ENCODE assay signal across 24 cellular contexts in genomic region chr2:159584796-159585195, GRCh38.
"Had no signal": no experiment of that assay in that cellular context is flagged by ENCODE, and none has a peak within 500 bp of the region (broad histone marks: within the 10 kb centered on the region; RNA-seq: fewer than 3 reads in every experiment).

No MANE protein-coding gene starts in this region.

- H3K36me3 ChIP-seq: left lung, lower lobe of right lung, neural progenitor cell, right atrium auricular region, suprapubic skin had no signal

- DNase-seq: activated B cell treated with CpG ODN at 0.5 μM for 24 hours; activated CD4-positive, alpha-beta T cell treated with anti-CD3 and anti-CD28 coated beads, Interleukin-2, amount 50 U/mL, for 1 hour; activated CD8-positive, alpha-beta T cell treated with anti-CD3 and anti-CD28 coated beads for 36 hours; activated naive CD4-positive, alpha-beta T cell; activated T-cell treated with anti-CD3 and anti-CD28 coated beads, Interleukin-2, amount 50 U/mL, for 48 hours; dermis blood vessel endothelial cell; effector CD4-positive, alpha-beta T cell; esophagus squamous epithelium; left lung; lower lobe of right lung; mesenchymal stem cell; natural killer cell; stimulated activated CD4-positive, alpha-beta T cell treated with anti-CD3 and anti-CD28 coated beads, Interleukin-1b, Interleukin-23, amount 100 ng/mL, for 48 hours; stimulated activated naive CD4-positive, alpha-beta T cell; T-helper 2 cell; tibial artery had no signal

- H3K27me3 ChIP-seq: esophagus squamous epithelium, left lung, neural progenitor cell, right atrium auricular region, suprapubic skin, tibial artery had no signal

- FAIRE-seq: bronchial epithelial cell, islet of Langerhans had no signal

- H3K9me3 ChIP-seq: esophagus squamous epithelium, lower lobe of right lung, suprapubic skin, tibial artery had no signal

- H3K4me2 ChIP-seq: neural progenitor cell, smooth muscle cell had no signal

- H2AFZ ChIP-seq: neural progenitor cell had no signal

- H3K4me3 ChIP-seq: esophagus squamous epithelium, left lung, lower lobe of right lung, neural progenitor cell, right atrium auricular region, smooth muscle cell, suprapubic skin, tibial artery had no signal

- H3K4me1 ChIP-seq: left lung, lower lobe of right lung, right atrium auricular region, suprapubic skin, tibial artery had no signal

- ATAC-seq: activated CD8-positive, alpha-beta T cell treated with anti-CD3 and anti-CD28 coated beads for 36 hours; activated naive CD4-positive, alpha-beta T cell treated with anti-CD3 and anti-CD28 coated beads, Interleukin-2, amount 50 U/mL, for 72 hours; left lung; lower lobe of right lung; natural killer cell had no signal

- H3K27ac ChIP-seq: epithelial cell of prostate, esophagus squamous epithelium, lower lobe of right lung, neural progenitor cell, right atrium auricular region, suprapubic skin, tibial artery had no signal

- H3K9ac ChIP-seq: neural progenitor cell had no signal
